27 cellular contexts compared by ENCODE assay signal in the genomic region with DNA sequence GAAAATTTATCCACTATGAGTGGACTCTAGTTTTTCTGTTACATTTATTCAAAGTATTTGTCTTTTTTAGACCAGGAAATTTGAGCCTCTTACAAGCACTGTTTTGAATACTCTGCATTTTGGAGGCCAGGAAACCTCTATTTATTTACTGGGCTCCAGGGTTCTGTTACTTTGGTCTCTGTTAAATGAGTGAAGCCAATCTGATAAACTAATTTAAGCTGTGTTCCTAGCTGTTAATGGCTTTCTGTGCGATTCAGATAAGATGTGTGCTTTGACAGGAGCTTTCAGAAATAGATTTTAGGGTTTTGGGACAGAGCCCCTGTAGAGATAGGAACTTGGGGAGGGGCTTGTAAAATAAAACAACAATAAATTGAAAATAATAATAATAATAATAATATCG. TPM values are rescaled to one million over a fixed set of nuclear protein-coding genes. Genes with fewer than 3 reads are reported as not detected.
"Had no signal": no experiment of that assay in that cellular context is flagged by ENCODE, and none has a peak within 500 bp of the region (broad histone marks: within the 10 kb centered on the region; RNA-seq: fewer than 3 reads in every experiment).

No MANE protein-coding gene starts in this region.

- ATAC-seq: esophagus mucosa; heart left ventricle; left colon; left ventricle myocardium superior; mucosa of descending colon; naive thymus-derived CD8-positive, alpha-beta T cell; stimulated activated naive B cell treated with anti-CD40 and anti-IgM and Interleukin-4, amounts not matched to agents 10 μg/mL and 1 μg/mL and 100 μg/mL, for 72 hours; stimulated activated naive CD8-positive, alpha-beta T cell treated with anti-CD3 and anti-CD28 coated beads, Interleukin-15, amount 100 ng/mL, for 72 hours; upper lobe of right lung had no signal

- FAIRE-seq: frontal cortex had no signal

- H3K36me3 ChIP-seq: heart left ventricle, neutrophil, right atrium auricular region, sigmoid colon, tibial nerve, upper lobe of right lung, vagina had no signal

- H3K4me1 ChIP-seq: heart left ventricle, right atrium auricular region, sigmoid colon, testis, tibial nerve, upper lobe of right lung, vagina had no signal

- DNase-seq: effector CD4-positive, alpha-beta T cell; endodermal cell; heart left ventricle; hippocampal formation; left colon; left ventricle myocardium superior; mucosa of descending colon; naive thymus-derived CD8-positive, alpha-beta T cell; sigmoid colon; stimulated activated CD4-positive, alpha-beta T cell treated with anti-CD3 and anti-CD28 coated beads, Interleukin-2, amount 100 ng/mL, for 24 hours; stimulated activated CD4-positive, alpha-beta T cell treated with anti-CD3 and anti-CD28 coated beads, Interleukin-4, amount 100 ng/mL, for 4 hours; stimulated activated naive B cell treated with anti-CD40 and anti-IgM and Interleukin-4, amounts not matched to agents 10 μg/mL and 1 μg/mL and 100 μg/mL, for 72 hours; stimulated activated naive CD8-positive, alpha-beta T cell treated with anti-CD3 and anti-CD28 coated beads, Interleukin-15, amount 100 ng/mL, for 72 hours; testis; upper lobe of right lung had no signal

- H3K4me3 ChIP-seq: heart left ventricle, lung, mucosa of descending colon, right atrium auricular region, sigmoid colon, skin epidermis, testis, tibial nerve, upper lobe of right lung, vagina had no signal

- H3K9me3 ChIP-seq: heart left ventricle, mucosa of descending colon, neutrophil, right atrium auricular region, sigmoid colon, testis, tibial nerve, upper lobe of right lung, vagina had no signal

- H3K27me3 ChIP-seq: neutrophil, right atrium auricular region, sigmoid colon, testis, tibial nerve, upper lobe of right lung, vagina had no signal

- H3K27ac ChIP-seq: heart left ventricle, neutrophil, right atrium auricular region, sigmoid colon, skin epidermis, testis, tibial nerve, upper lobe of right lung, vagina had no signal

RNA-seq across cellular contexts. Expression of a gene that starts 23.9 kb away (rescaled TPM):
- total RNA-seq: dermis microvascular lymphatic vessel endothelial cell; endodermal cell; fibroblast of lung; kidney epithelial cell; naive thymus-derived CD8-positive, alpha-beta T cell; osteoblast had no signal
- polyA plus RNA-seq: fibroblast of lung; naive thymus-derived CD8-positive, alpha-beta T cell had no signal

RNA-seq across cellular contexts. Expression of a gene that starts 57.1 kb away (rescaled TPM):
- total RNA-seq: dermis microvascular lymphatic vessel endothelial cell; fibroblast of lung; naive thymus-derived CD8-positive, alpha-beta T cell had no signal
- polyA plus RNA-seq: fibroblast of lung; naive thymus-derived CD8-positive, alpha-beta T cell had no signal
